In the genomic region with DNA sequence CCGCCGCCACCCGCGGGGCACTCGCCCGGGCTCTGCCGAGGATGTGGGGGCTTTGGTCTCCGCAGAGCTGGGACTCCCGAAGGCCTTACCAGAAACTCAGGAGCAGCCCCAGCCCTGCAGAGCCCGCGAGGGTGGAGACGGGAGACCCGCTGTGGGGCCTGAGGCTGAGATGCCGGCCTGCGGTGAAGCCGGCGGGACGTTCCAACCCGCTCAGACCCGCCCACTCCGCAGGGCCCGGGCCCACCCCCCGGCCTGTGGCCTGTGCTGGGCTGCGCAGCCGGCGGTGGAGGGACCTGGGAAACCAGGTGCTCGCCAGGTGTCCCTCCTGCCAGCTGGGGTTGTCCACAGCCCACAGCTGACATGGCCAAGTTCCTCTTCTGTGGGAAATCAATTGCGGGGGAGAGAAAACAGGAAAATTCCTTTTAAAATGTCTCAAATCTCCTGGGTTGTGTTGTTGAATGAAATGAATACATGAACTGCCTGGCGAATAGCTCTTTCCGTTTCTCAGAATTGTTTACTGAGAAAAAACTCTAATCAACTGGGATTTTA, we compare ENCODE assay signal across 11 cellular contexts. TPM values are rescaled to one million over a fixed set of nuclear protein-coding genes. Genes with fewer than 3 reads are reported as not detected.
DNase-seq lines count a peak whose midpoint lies in the region; ATAC-seq and TF ChIP-seq lines count a peak whose summit lies in the region.
"Had no signal": no experiment of that assay in that cellular context is flagged by ENCODE, and none has a peak within 500 bp of the region (broad histone marks: within the 10 kb centered on the region; RNA-seq: fewer than 3 reads in every experiment).

No MANE protein-coding gene starts in this region.

- no peak overlapping the region for H4K91ac ChIP-seq in neuronal stem cell (ENCODE audit: low read depth, low read length, poor library complexity)

- H2BK15ac ChIP-seq in neuronal stem cell (ENCODE audit: low read length): peak overlapping the region; percentile 96

- no peak for TF ChIP-seq CTCF in hepatocyte (IDR thresholded peaks at IDR 0.05; ENCODE audit: poor library complexity)

- no peak overlapping the region for H4K8ac ChIP-seq in neuronal stem cell (ENCODE audit: low read depth, low read length)

- H3K14ac ChIP-seq in neuronal stem cell (ENCODE audit: low read length): peak overlapping the region; percentile 75

- H3K23ac ChIP-seq in neuronal stem cell (ENCODE audit: low read depth, low read length, poor library complexity): peak overlapping the region; percentile 95

- no peak overlapping the region for H2AK5ac ChIP-seq in neuronal stem cell (ENCODE audit: low read depth, low read length)

- H3K36me3 ChIP-seq in hepatocyte (replicated peaks; ENCODE audit: insufficient read depth, low read depth): no peaks in the 10 kb centered on the region
- peaks cover 0 to 3% of the 10 kb centered on the region in 2 donors for H3K36me3 ChIP-seq in neuronal stem cell (replicated peaks in 1 of 2; ENCODE audit: control insufficient read depth in 2 of 2, insufficient read depth in 2 of 2, low read length in 2 of 2)
- H3K36me3 ChIP-seq in aorta (ENCODE audit: control insufficient read depth in 1 of 2, insufficient read depth in 2 of 2, low read length in 1 of 2): no peaks in the 10 kb centered on the region

- H3K27me3 ChIP-seq in hepatocyte (peaks cover 48% of the 10 kb centered on the region), neuronal stem cell (ENCODE audit: control insufficient read depth in 3 of 3, insufficient read depth in 3 of 3, low read depth in 1 of 3, low read length in 3 of 3) (peaks cover 0 to 52% (median 27%) of the 10 kb centered on the region in 3 experiments), aorta (ENCODE audit: control insufficient read depth in 1 of 2, insufficient read depth in 2 of 2, low read length in 1 of 2) (no peaks in the 10 kb centered on the region)

- H3K4ac ChIP-seq in neuronal stem cell (ENCODE audit: low read length): no peak overlapping the region

- H3K27ac ChIP-seq in hepatocyte: no peak overlapping the region
- no peak overlapping the region for H3K27ac ChIP-seq in neuronal stem cell (replicated peaks; ENCODE audit: low read length)
- no peak overlapping the region for H3K27ac ChIP-seq in aorta (ENCODE audit: low read depth in 1 of 2, low read length in 2 of 2)
- H3K27ac ChIP-seq: A549 had no signal

- ATAC-seq in aorta (ENCODE audit: low FRiP score) (peak; percentile 75), HG02678 (IDR thresholded peaks at IDR 0.05; ENCODE audit: unreplicated experiment) (no peak)

- H3K4me3 ChIP-seq in hepatocyte (peak overlapping the region; percentile 21), neuronal stem cell (ENCODE audit: low read length in 2 of 2) (peak overlapping the region; percentile 58 to 81), aorta (ENCODE audit: low read length in 2 of 2) (peak overlapping the region; percentile 0 to 37)
- H3K4me3 ChIP-seq: A549 had no signal

- no peaks in the 10 kb centered on the region for H4K20me1 ChIP-seq in hepatocyte (ENCODE audit: insufficient read depth, poor library complexity, severe bottlenecking)

- no peak overlapping the region for H2BK120ac ChIP-seq in neuronal stem cell (ENCODE audit: low read depth, low read length)

- H3K79me1 ChIP-seq in neuronal stem cell (ENCODE audit: low read depth, low read length): peaks cover 4% of the 10 kb centered on the region

- H3K18ac ChIP-seq in neuronal stem cell (ENCODE audit: low read length): peak overlapping the region; percentile 97

- WGBS in hepatocyte (ENCODE audit: low lambda C conversion rate, missing lambda C conversion rate): 7% methylated on average over 30 of the region's 30 CpGs
- no CpG with 5 or more reads among the region's 30 CpGs for WGBS in neuronal stem cell (ENCODE audit: extremely low coverage in 2 of 2, insufficient read length in 2 of 2, insufficient replicate concordance in 1 of 2), 2 donors
- WGBS in aorta, 2 donors: 5 to 7% methylated on average over 30 of the region's 30 CpGs

- H3K4me1 ChIP-seq in hepatocyte (ENCODE audit: insufficient read depth): peaks cover 13% of the 10 kb centered on the region
- peaks cover 0 to 13% of the 10 kb centered on the region in 2 donors for H3K4me1 ChIP-seq in neuronal stem cell (ENCODE audit: control insufficient read depth in 2 of 2, insufficient read depth in 1 of 2, low read depth in 1 of 2, low read length in 2 of 2)
- H3K4me1 ChIP-seq in aorta (ENCODE audit: control insufficient read depth in 1 of 2, insufficient read depth in 2 of 2, low read length in 2 of 2): no peaks in the 10 kb centered on the region
- H3K4me1 ChIP-seq: A549 had no signal

- DNase-seq in NCI-H2196 (lab: John Stamatoyannopoulos, UW; ENCODE audit: unreplicated experiment) (peak; percentile 43), NCI-H2196 treated with DMSO at 0.1 percent for 48 hours (lab: John Stamatoyannopoulos, UW; ENCODE audit: unreplicated experiment) (no peak), hepatocyte (ENCODE audit: low spot score) (peak; percentile 37), neuronal stem cell (ENCODE audit: low spot score) (no peak), aorta (no peak), SIG-M5 treated with dmso at 0.1 percent for 504 hours (lab: John Stamatoyannopoulos, UW; ENCODE audit: unreplicated experiment) (no peak)
- no peak for DNase-seq in NK-92 treated with Interleukin-12 subunit alpha and Interleukin-12 subunit beta, amount 100 ng/mL, for 24 hours (lab: John Stamatoyannopoulos, UW)

- H3K9me3 ChIP-seq in hepatocyte (ENCODE audit: low read depth) (no peaks in the 10 kb centered on the region), neuronal stem cell (replicated peaks in 1 of 2; ENCODE audit: control insufficient read depth in 2 of 2, insufficient read depth in 1 of 2, low read depth in 1 of 2, low read length in 2 of 2) (peaks cover 0 to 13% of the 10 kb centered on the region in 2 donors), aorta (ENCODE audit: control insufficient read depth, low read length) (no peaks in the 10 kb centered on the region)
- H3K9me3 ChIP-seq: A549 had no signal

- H2AFZ ChIP-seq in hepatocyte (peak overlapping the region; percentile 58), neuronal stem cell (ENCODE audit: low read length) (peak overlapping the region; percentile 94)

- no peak overlapping the region for H2BK12ac ChIP-seq in neuronal stem cell (ENCODE audit: low read length)

- H3K4me2 ChIP-seq in hepatocyte (peak overlapping the region; percentile 88), neuronal stem cell (ENCODE audit: insufficient read depth, low read length, poor library complexity, severe bottlenecking) (peak overlapping the region; percentile 99)
- H3K4me2 ChIP-seq: A549 had no signal

- H3K9ac ChIP-seq in neuronal stem cell (ENCODE audit: low read depth, low read length, poor library complexity): no peak overlapping the region

- H3K79me2 ChIP-seq in hepatocyte: no peaks in the 10 kb centered on the region

- H3K9me2 ChIP-seq in hepatocyte (replicated peaks; ENCODE audit: insufficient read depth): no peaks in the 10 kb centered on the region

- intact Hi-C loops in aorta (cut with DNase I): no loop called here

- H2BK5ac ChIP-seq in neuronal stem cell (ENCODE audit: low read length): no peak overlapping the region

RNA-seq across cellular contexts. Expression of gene IRX4, which starts 48.9 kb away (rescaled TPM):
- total RNA-seq in hepatocyte (not detected in 2 replicates), aorta (not detected)
- polyA plus RNA-seq in hepatocyte (not detected in 2 replicates), aorta (not detected)
- not detected for polyA plus RNA-seq in neuronal stem cell (2013, experiment 1 of 2)
- 0.01 TPM for polyA plus RNA-seq in neuronal stem cell (2013, experiment 2 of 2)
- total RNA-seq: myocyte; T-helper 2 cell treated with Interferon-gamma antibody and Interleukin-4, amounts not matched to agents 100 ng/mL and 5 ng/mL, for 36 hours had no signal

Comparison
In these comparisons a context has a peak if more than half of its experiments do, and no peak if none do; other contexts are left out.
1. DNase-seq: peak in NCI-H2196 (single experiment) and hepatocyte (single experiment); none in NCI-H2196 treated with DMSO at 0.1 percent for 48 hours (single experiment), neuronal stem cell (single experiment), aorta (0 of 2), NK-92 treated with Interleukin-12 subunit alpha and Interleukin-12 subunit beta, amount 100 ng/mL, for 24 hours (single experiment) and SIG-M5 treated with dmso at 0.1 percent for 504 hours (single experiment).
2. H3K4me3 ChIP-seq: peak in every context shown above with its lines; median percentile 70 in neuronal stem cell; 21 in hepatocyte; 18 in aorta.